ENCODE assay signal across 1 cellular context in genomic region chr9:69120380-69121154, GRCh38.
TF ChIP-seq lines count a peak whose summit lies in the region.

No MANE protein-coding gene starts in this region.

TF ChIP-seq in HepG2, 621 proteins besides CTCF, POLR2A, EP300 and RAD21 (continued from another document and continues in another):
- TF ChIP-seq AHDC1 (CRISPR knock-in tag; IDR thresholded peaks at IDR 0.05; ENCODE audit: borderline replicate concordance) (peak; percentile 64; the same call in 1 of the 2 replicates), ZNF232 (CRISPR knock-in tag; IDR thresholded peaks at IDR 0.05; ENCODE audit: borderline replicate concordance) (no peak), ZNF281 (CRISPR knock-in tag; IDR thresholded peaks at IDR 0.05; ENCODE audit: borderline replicate concordance) (peak; percentile 92), ATF7 (IDR thresholded peaks at IDR 0.05) (no peak), ATF7 (CRISPR knock-in tag; IDR thresholded peaks at IDR 0.05) (no peak), ZNF496 (CRISPR knock-in tag; IDR thresholded peaks at IDR 0.05; ENCODE audit: insufficient replicate concordance) (no peak), SIN3B (IDR thresholded peaks at IDR 0.05; ENCODE audit: low read length) (no peak), ZNF580 (CRISPR knock-in tag; IDR thresholded peaks at IDR 0.05; ENCODE audit: borderline replicate concordance, low read depth) (peak; percentile 25; the same call in 1 of the 2 replicates), KAT2B (IDR thresholded peaks at IDR 0.05; ENCODE audit: borderline replicate concordance, low read depth, low read length) (no peak), SKIL (CRISPR knock-in tag; IDR thresholded peaks at IDR 0.05; ENCODE audit: borderline replicate concordance) (no peak), ZBTB20 (CRISPR knock-in tag; IDR thresholded peaks at IDR 0.05; ENCODE audit: borderline replicate concordance, low read depth) (no peak; the same call in 1 of the 2 replicates), SKI (IDR thresholded peaks at IDR 0.05; ENCODE audit: partially characterized antibody) (no peak), JARID2 (CRISPR knock-in tag; IDR thresholded peaks at IDR 0.05; ENCODE audit: insufficient replicate concordance) (no peak), ZNF10 (CRISPR knock-in tag; IDR thresholded peaks at IDR 0.05; ENCODE audit: borderline replicate concordance, low read depth) (no peak), THAP11 (CRISPR knock-in tag; IDR thresholded peaks at IDR 0.05) (peak; percentile 48; the same call in 1 of the 2 replicates), NCOA2 (CRISPR knock-in tag; IDR thresholded peaks at IDR 0.05) (peak; percentile 71), ZNF280D (CRISPR knock-in tag; IDR thresholded peaks at IDR 0.05) (no peak), CC2D1A (CRISPR knock-in tag; IDR thresholded peaks at IDR 0.05) (no peak), TSC22D2 (CRISPR knock-in tag; IDR thresholded peaks at IDR 0.05; ENCODE audit: borderline replicate concordance) (peak; percentile 27; the same call in 1 of the 2 replicates), SRF (IDR thresholded peaks at IDR 0.05; ENCODE audit: low read depth, low read length) (no peak), SMAD3 (CRISPR knock-in tag; IDR thresholded peaks at IDR 0.05) (peak; percentile 43; the same call in 1 of the 2 replicates), TERF1 (CRISPR knock-in tag; IDR thresholded peaks at IDR 0.05) (no peak), HNRNPL (IDR thresholded peaks at IDR 0.05; ENCODE audit: low read depth, low read length) (peak; percentile 97), MXI1 (IDR thresholded peaks at IDR 0.05; ENCODE audit: borderline replicate concordance, low read depth, low read length) (no peak), PHF5A (CRISPR knock-in tag; IDR thresholded peaks at IDR 0.05; ENCODE audit: low read depth, unreplicated experiment) (no peak), PREB (CRISPR knock-in tag; IDR thresholded peaks at IDR 0.05) (no peak), ZBTB43 (CRISPR knock-in tag; conservative IDR thresholded peaks at IDR 0.05) (0 out of 2 replicates have a peak, but pooled peaks have one; percentile 40), ZNF251 (CRISPR knock-in tag; IDR thresholded peaks at IDR 0.05) (no peak), SIN3A (IDR thresholded peaks at IDR 0.05; ENCODE audit: borderline replicate concordance, low read depth, low read length) (peak; percentile 59; the same call in 1 of the 2 replicates), TGIF2 (CRISPR knock-in tag; IDR thresholded peaks at IDR 0.05) (no peak), ELF4 (CRISPR knock-in tag; IDR thresholded peaks at IDR 0.05; ENCODE audit: borderline replicate concordance) (peak; percentile 35; the same call in 1 of the 2 replicates), HNRNPH1 (optimal IDR thresholded peaks at IDR 0.05; ENCODE audit: low read depth, low read length) (no peak), FOXO4 (CRISPR knock-in tag; conservative IDR thresholded peaks at IDR 0.05) (no peak)
- TF ChIP-seq, protein P1, sequence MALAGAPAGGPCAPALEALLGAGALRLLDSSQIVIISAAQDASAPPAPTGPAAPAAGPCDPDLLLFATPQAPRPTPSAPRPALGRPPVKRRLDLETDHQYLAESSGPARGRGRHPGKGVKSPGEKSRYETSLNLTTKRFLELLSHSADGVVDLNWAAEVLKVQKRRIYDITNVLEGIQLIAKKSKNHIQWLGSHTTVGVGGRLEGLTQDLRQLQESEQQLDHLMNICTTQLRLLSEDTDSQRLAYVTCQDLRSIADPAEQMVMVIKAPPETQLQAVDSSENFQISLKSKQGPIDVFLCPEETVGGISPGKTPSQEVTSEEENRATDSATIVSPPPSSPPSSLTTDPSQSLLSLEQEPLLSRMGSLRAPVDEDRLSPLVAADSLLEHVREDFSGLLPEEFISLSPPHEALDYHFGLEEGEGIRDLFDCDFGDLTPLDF (CRISPR knock-in tag; IDR thresholded peaks at IDR 0.05), result no peak
- TF ChIP-seq, protein P2, sequence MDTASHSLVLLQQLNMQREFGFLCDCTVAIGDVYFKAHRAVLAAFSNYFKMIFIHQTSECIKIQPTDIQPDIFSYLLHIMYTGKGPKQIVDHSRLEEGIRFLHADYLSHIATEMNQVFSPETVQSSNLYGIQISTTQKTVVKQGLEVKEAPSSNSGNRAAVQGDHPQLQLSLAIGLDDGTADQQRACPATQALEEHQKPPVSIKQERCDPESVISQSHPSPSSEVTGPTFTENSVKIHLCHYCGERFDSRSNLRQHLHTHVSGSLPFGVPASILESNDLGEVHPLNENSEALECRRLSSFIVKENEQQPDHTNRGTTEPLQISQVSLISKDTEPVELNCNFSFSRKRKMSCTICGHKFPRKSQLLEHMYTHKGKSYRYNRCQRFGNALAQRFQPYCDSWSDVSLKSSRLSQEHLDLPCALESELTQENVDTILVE (CRISPR knock-in tag; IDR thresholded peaks at IDR 0.05), result peak; percentile 30
